8 cellular contexts compared by ENCODE assay signal in genomic region chr1:220046052-220046930, GRCh38. TPM values are rescaled to one million over a fixed set of nuclear protein-coding genes. Genes with fewer than 3 reads are reported as not detected.
DNase-seq lines count a peak whose midpoint lies in the region; ATAC-seq and TF ChIP-seq lines count a peak whose summit lies in the region.

TSS of gene EPRS1 (minus strand) at chr1:220046505. CDS start at chr1:220046388, 117 bp downstream.

- no peaks in the 10 kb centered on the region for H3K27me3 ChIP-seq in PC-9 (ENCODE audit: insufficient read depth, low read depth)
- H3K27me3 ChIP-seq in esophagus (ENCODE audit: control insufficient read depth in 1 of 2, insufficient read depth in 2 of 2, low read length in 2 of 2) = no peaks in the 10 kb centered on the region
- no peaks in the 10 kb centered on the region for H3K27me3 ChIP-seq in muscle layer of colon (ENCODE audit: control insufficient read depth in 1 of 2, insufficient read depth in 2 of 2, low read length in 2 of 2)

- peak within 1 kb of the TSS; percentile 98 for H3K27ac Mint-ChIP-seq in activated T-cell treated with anti-CD3 and anti-CD28 coated beads, Interleukin-2, amount 50 U/mL, for 24 hours

- H3F3A ChIP-seq in PC-9 (ENCODE audit: insufficient read depth, low read depth) = peaks cover 11% of the 10 kb centered on the region

- H3K9me3 Mint-ChIP-seq in activated T-cell treated with anti-CD3 and anti-CD28 coated beads, Interleukin-2, amount 50 U/mL, for 24 hours = no peaks in the 10 kb centered on the region

- no peak for TF ChIP-seq RAD21 in Ishikawa (IDR thresholded peaks at IDR 0.05; ENCODE audit: low read depth)

- WGBS in esophagus, 2 donors = 0% methylated on average over 64 to 71 of the region's 71 CpGs

- peaks cover 27% of the 10 kb centered on the region for H4K20me1 ChIP-seq in PC-9 (ENCODE audit: insufficient read depth)

- POLR2A ChIA-PET in PC-9 (lab: Charles Lee; ENCODE audit: unreplicated experiment) = interaction anchor here (0.6 kb wide), 1 partner anchor 48 kb away, joined by 3 read pairs; no protein-coding TSS in a partner anchor

- H3K9ac ChIP-seq in muscle layer of colon (ENCODE audit: low read length) = peak within 1 kb of the TSS; percentile 18

- peaks cover 48% of the 10 kb centered on the region for H3K79me2 ChIP-seq in PC-9 (ENCODE audit: low read depth)

- TF ChIP-seq EP300 in Ishikawa (IDR thresholded peaks at IDR 0.05; ENCODE audit: borderline replicate concordance) = no peak

- BruUV-seq in PC-9 (replicated peaks; lab: Mats Ljungman, UMichigan) = TSS peak; percentile 62

- peaks cover 46% of the 10 kb centered on the region for H3K4me1 Mint-ChIP-seq in activated T-cell treated with anti-CD3 and anti-CD28 coated beads, Interleukin-2, amount 50 U/mL, for 24 hours (ENCODE audit: low read depth)

- peak within 1 kb of the TSS; percentile 87 for H3K27ac ChIP-seq in PC-9
- peak within 1 kb of the TSS; percentile 85 to 98 for H3K27ac ChIP-seq in esophagus (ENCODE audit: low read depth in 2 of 2, low read length in 1 of 2)
- peak within 1 kb of the TSS; percentile 95 for H3K27ac ChIP-seq in muscle layer of colon (ENCODE audit: low read depth, low read length)

- H3K9me2 ChIP-seq in PC-9 (ENCODE audit: insufficient read depth) = no peaks in the 10 kb centered on the region

- DNase-seq in DMS153 (lab: John Stamatoyannopoulos, UW) (peak; percentile 97), PC-9 (peak; percentile 94 to 97)
- peak; percentile 95 for DNase-seq in activated T-cell treated with anti-CD3 and anti-CD28 coated beads, Interleukin-2, amount 50 U/mL, for 24 hours
- DNase-seq in stimulated activated CD8-positive, alpha-beta memory T cell treated with anti-CD3 and anti-CD28 coated beads, Interleukin-7, amount 100 ng/mL, for 4 hours (ENCODE audit: low read depth in 2 of 2) = peak; percentile 89 to 93

- H3K4me3 Mint-ChIP-seq in activated T-cell treated with anti-CD3 and anti-CD28 coated beads, Interleukin-2, amount 50 U/mL, for 24 hours = peak within 1 kb of the TSS; percentile 98

- peak; percentile 64 for TF ChIP-seq CTCF in PC-9 (conservative IDR thresholded peaks at IDR 0.05)

- no peaks in the 10 kb centered on the region for H3K27me3 Mint-ChIP-seq in activated T-cell treated with anti-CD3 and anti-CD28 coated beads, Interleukin-2, amount 50 U/mL, for 24 hours

- H3K36me3 ChIP-seq in PC-9 (ENCODE audit: low read depth) (0 out of 2 replicates have a peak, but pooled peaks cover 3% of the 10 kb centered on the region), esophagus (ENCODE audit: control insufficient read depth in 2 of 2, insufficient read depth in 2 of 2, low read length in 1 of 2) (no peaks in the 10 kb centered on the region), muscle layer of colon (ENCODE audit: insufficient read depth, low read length) (no peaks in the 10 kb centered on the region)

- no peaks in the 10 kb centered on the region for H3K9me3 ChIP-seq in PC-9 (ENCODE audit: insufficient read depth, low read depth)
- H3K9me3 ChIP-seq in esophagus (ENCODE audit: control insufficient read depth in 2 of 2, insufficient read depth in 1 of 2, low read depth in 1 of 2, low read length in 1 of 2) = no peaks in the 10 kb centered on the region
- no peaks in the 10 kb centered on the region for H3K9me3 ChIP-seq in muscle layer of colon (ENCODE audit: low read length)

- H3K4me3 ChIP-seq in PC-9 = peak within 1 kb of the TSS; percentile 95
- peak within 1 kb of the TSS; percentile 96 to 99 for H3K4me3 ChIP-seq in esophagus (ENCODE audit: low read depth in 1 of 2, low read length in 2 of 2)
- peak within 1 kb of the TSS; percentile 97 to 98 for H3K4me3 ChIP-seq in muscle layer of colon (ENCODE audit: low read depth in 1 of 2, low read length in 2 of 2)

- H3K4me1 ChIP-seq in PC-9 (replicated peaks; ENCODE audit: insufficient read depth) = peaks cover 25% of the 10 kb centered on the region
- H3K4me1 ChIP-seq in esophagus (ENCODE audit: control insufficient read depth in 2 of 2, insufficient read depth in 2 of 2, low read length in 1 of 2) = peaks cover 3% of the 10 kb centered on the region in 2 donors
- H3K4me1 ChIP-seq in muscle layer of colon (ENCODE audit: insufficient read depth, low read length) = peaks cover 5% of the 10 kb centered on the region

- peak within 1 kb of the TSS; percentile 99 for H2AFZ ChIP-seq in PC-9

- CTCF ChIA-PET in PC-9 (lab: Charles Lee) = interaction anchor here (0.7 kb wide), 1 partner anchor 19 kb away, joined by 3 read pairs; no protein-coding TSS in a partner anchor

- peaks cover 47% of the 10 kb centered on the region for H3K36me3 Mint-ChIP-seq in activated T-cell treated with anti-CD3 and anti-CD28 coated beads, Interleukin-2, amount 50 U/mL, for 24 hours (ENCODE audit: low read depth)

- intact Hi-C loops in PC-9 (cut with micrococcal nuclease; ENCODE audit: unreplicated experiment) = loop anchor here (1.0 to 10.0 kb wide), 3 partner anchors 43 to 749 kb away; partner anchors contain the start of genes BPNT1 and IARS2

- ATAC-seq in GM21529 (IDR thresholded peaks at IDR 0.05; ENCODE audit: unreplicated experiment) = peak; percentile 98

- H3K4me2 ChIP-seq in PC-9 = peak within 1 kb of the TSS; percentile 83

TF ChIP-seq in Ishikawa, 13 proteins besides CTCF, POLR2A, EP300 and RAD21:
- peak; percentile 79 for TF ChIP-seq TAF1 (IDR thresholded peaks at IDR 0.05; ENCODE audit: low read depth)
- no peak for TF ChIP-seq FOXM1 (IDR thresholded peaks at IDR 0.05; ENCODE audit: borderline replicate concordance, low read depth)
- 0 out of 2 replicates have a peak, but pooled peaks have one; percentile 7 for TF ChIP-seq EGR1 (IDR thresholded peaks at IDR 0.05)
- no peak for TF ChIP-seq REST (IDR thresholded peaks at IDR 0.05; ENCODE audit: low read depth)
- peak; percentile 22 for TF ChIP-seq CEBPB (IDR thresholded peaks at IDR 0.05)
- TF ChIP-seq YY1 (IDR thresholded peaks at IDR 0.05; ENCODE audit: low read depth) = peak; percentile 64; the same call in 1 of the 2 replicates
- peak; percentile 71 for TF ChIP-seq CREB1 (IDR thresholded peaks at IDR 0.05; ENCODE audit: low read depth)
- TF ChIP-seq NFIC (IDR thresholded peaks at IDR 0.05) = no peak
- TF ChIP-seq MAX (IDR thresholded peaks at IDR 0.05) = peak; percentile 85
- TF ChIP-seq TEAD4 (IDR thresholded peaks at IDR 0.05) = peak; percentile 41; the same call in 1 of the 2 replicates
- 0 out of 2 replicates have a peak, but pooled peaks have one; percentile 38 for TF ChIP-seq USF1 (IDR thresholded peaks at IDR 0.05)

RNA-seq across cellular contexts. Expression of gene EPRS1, which starts in this region (rescaled TPM):
- 158 and 182 TPM in 2 replicates for total RNA-seq in PC-9 (2021)
- polyA plus RNA-seq in esophagus = 10 to 100 TPM; 25.3 to 45.1 TPM

Comparison
In these comparisons a context has a peak if more than half of its experiments do, and no peak if none do; other contexts are left out.
1. Peak in every context shown above with its lines: DNase-seq, ATAC-seq, H3K4me3 ChIP-seq and H3K27ac ChIP-seq.